1 cellular context compared by ENCODE assay signal in genomic region chr12:39685854-39686608, GRCh38.
TF ChIP-seq lines count a peak whose summit lies in the region.

No MANE protein-coding gene starts in this region.

TF ChIP-seq in GM23338, 12 proteins besides CTCF, POLR2A, EP300 and RAD21:
- TF ChIP-seq ETS1 (IDR thresholded peaks at IDR 0.05) (no peak), REST (IDR thresholded peaks at IDR 0.05; ENCODE audit: unreplicated experiment) (no peak), ZNF114 (CRISPR knock-in tag; IDR thresholded peaks at IDR 0.05) (no peak), ZNF462 (CRISPR knock-in tag; IDR thresholded peaks at IDR 0.05) (no peak), NANOG (IDR thresholded peaks at IDR 0.05; ENCODE audit: borderline replicate concordance) (no peak), JUNB (IDR thresholded peaks at IDR 0.05; ENCODE audit: unreplicated experiment) (no peak)
